8 cellular contexts compared by ENCODE assay signal in the genomic region with DNA sequence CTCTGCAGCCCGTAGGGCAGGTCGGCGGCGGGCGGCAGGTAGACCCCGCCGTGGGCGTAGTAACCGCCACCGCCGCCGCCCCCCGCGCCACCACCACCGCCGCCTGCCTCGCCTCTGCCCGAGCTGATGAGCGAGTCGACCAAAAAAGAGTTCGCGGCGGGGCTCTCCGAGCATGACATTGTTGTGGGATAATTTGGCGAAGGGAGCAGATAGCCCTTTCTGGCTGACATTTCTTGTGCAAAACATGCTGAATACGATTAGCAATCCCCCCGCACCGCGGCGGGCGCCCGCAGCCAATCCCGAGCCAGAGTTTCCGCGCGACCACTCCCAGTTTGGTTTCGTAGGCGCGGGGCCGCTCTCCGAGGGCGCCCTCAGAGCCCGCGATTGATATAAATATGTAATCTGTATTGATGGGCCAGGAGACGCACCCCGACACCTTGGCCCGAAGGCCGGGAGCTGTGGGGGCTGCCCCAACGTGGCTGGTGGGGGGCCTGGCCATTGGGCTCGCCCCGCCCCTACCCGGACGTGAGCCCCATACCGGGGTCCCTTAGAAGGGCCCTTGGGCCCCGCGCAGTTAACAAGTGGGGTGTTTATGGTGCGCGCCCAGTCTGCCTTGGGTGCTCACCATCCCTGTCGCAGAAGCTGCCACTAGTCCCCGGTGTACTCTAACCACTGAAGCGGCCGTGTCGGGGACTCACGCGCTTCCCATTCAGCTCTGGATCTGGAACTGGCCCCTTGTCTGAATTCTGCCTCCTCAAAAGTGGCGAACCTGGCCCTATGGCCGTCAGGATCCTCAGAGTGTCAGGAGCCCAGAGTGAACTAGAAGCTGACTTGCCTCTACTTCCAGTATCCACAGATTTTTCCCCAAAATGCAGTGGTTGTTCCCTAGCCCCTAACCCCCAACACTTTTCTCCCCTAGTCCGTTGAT. TPM values are rescaled to one million over a fixed set of nuclear protein-coding genes. Genes with fewer than 3 reads are reported as not detected.
DNase-seq lines count a peak whose midpoint lies in the region; ATAC-seq, FAIRE-seq and TF ChIP-seq lines count a peak whose summit lies in the region.

A gene (minus strand): TSS at position 244 of the 928 bp plus-strand sequence. CDS start 14 bp downstream, at position 230.

- POLR2A ChIA-PET in endothelial cell of umbilical vein (lab: Charles Lee) = no interaction called here

- peak within 1 kb of the TSS; percentile 10 for H2AFZ ChIP-seq in endothelial cell of umbilical vein (ENCODE audit: low read depth, low read length)

- no peaks in the 10 kb centered on the region for H3K27me3 ChIP-seq in endothelial cell of umbilical vein (ENCODE audit: control insufficient read depth in 2 of 2, insufficient read depth in 2 of 2, low read length in 2 of 2)
- peaks cover 19 to 91% (median 35%) of the 10 kb centered on the region in 4 donors for H3K27me3 ChIP-seq in pancreas

- DNase-seq in NCI-H1417 (lab: John Stamatoyannopoulos, UW) = peak; percentile 83 to 91 (median 84)
- DNase-seq in NCI-H1417 treated with DMSO at 0.1 percent for 48 hours (lab: John Stamatoyannopoulos, UW) = no peak
- peak; percentile 47 for DNase-seq in NCI-H748 treated with DMSO at 0.1 percent for 48 hours (lab: John Stamatoyannopoulos, UW)
- DNase-seq in endothelial cell of umbilical vein (ENCODE audit: low read depth, low spot score) = peak; percentile 79
- peak in 3 of 6 donors; percentile 17 to 59 (median 50) for DNase-seq in pancreas
- no peak for DNase-seq in DMS53 (lab: John Stamatoyannopoulos, UW)
- no peak for DNase-seq in GM13977 (ENCODE audit: low spot score)

- no TSS peak for BruUV-seq in endothelial cell of umbilical vein (replicated peaks; lab: Mats Ljungman, UMichigan)

- FAIRE-seq in endothelial cell of umbilical vein (lab: Jason Lieb, UNC) = peak; percentile 57
- no peak for FAIRE-seq in pancreas (lab: Jason Lieb, UNC)

- H3K9me3 ChIP-seq in endothelial cell of umbilical vein (replicated peaks; ENCODE audit: control insufficient read depth, insufficient read depth, low read length) (no peaks in the 10 kb centered on the region), pancreas (no peaks in the 10 kb centered on the region)

- CTCF ChIA-PET in endothelial cell of umbilical vein (lab: Charles Lee) = interaction anchor here (1.0 to 8.0 kb wide), 5 partner anchors 8 to 22 kb away, joined by 3 to 81 read pairs (median 8); a partner anchor contains a TSS

- H3K4me2 ChIP-seq in endothelial cell of umbilical vein (ENCODE audit: insufficient read depth, low read length) = peak within 1 kb of the TSS; percentile 98

- peaks cover 61% of the 10 kb centered on the region for H3K4me1 ChIP-seq in endothelial cell of umbilical vein (ENCODE audit: control insufficient read depth, extremely low read depth, insufficient read depth, low read length)
- peaks cover 0 to 7% (median 0%) of the 10 kb centered on the region in 3 donors for H3K4me1 ChIP-seq in pancreas

- H3K27ac ChIP-seq in endothelial cell of umbilical vein (ENCODE audit: insufficient read depth, low read depth, low read length) = peak within 1 kb of the TSS; percentile 96
- H3K27ac ChIP-seq in pancreas = no peak within 1 kb of the TSS

- H3K36me3 ChIP-seq in endothelial cell of umbilical vein (ENCODE audit: control insufficient read depth in 2 of 2, extremely low read depth in 1 of 2, insufficient read depth in 2 of 2, low read length in 2 of 2) (no peaks in the 10 kb centered on the region), pancreas (no peaks in the 10 kb centered on the region)

- ATAC-seq in pancreas (no peak), GM18505 (IDR thresholded peaks at IDR 0.05; ENCODE audit: unreplicated experiment) (no peak)

- 7 to 11% methylated on average over 65 to 68 of the region's 68 CpGs for WGBS in pancreas, 2 donors

- H4K20me1 ChIP-seq in endothelial cell of umbilical vein (replicated peaks; ENCODE audit: control insufficient read depth, extremely low read depth, insufficient read depth, low read length) = no peaks in the 10 kb centered on the region

- H3K9me1 ChIP-seq in endothelial cell of umbilical vein (replicated peaks; ENCODE audit: control insufficient read depth, extremely low read depth, insufficient read depth, low read length) = no peaks in the 10 kb centered on the region

- H3K4me3 ChIP-seq in endothelial cell of umbilical vein (replicated peaks in 1 of 3; ENCODE audit: insufficient read depth in 1 of 3, low read depth in 1 of 3, low read length in 3 of 3) = peak within 1 kb of the TSS; percentile 35 to 88 (median 59)
- peak within 1 kb of the TSS in 3 of 4 donors; percentile 24 to 48 (median 28) for H3K4me3 ChIP-seq in pancreas

- TF ChIP-seq POLR2A in endothelial cell of umbilical vein (IDR thresholded peaks at IDR 0.05; ENCODE audit: low read depth, low read length) (peak; percentile 65), GM18505 (IDR thresholded peaks at IDR 0.05; ENCODE audit: borderline replicate concordance, extremely low read depth, insufficient read depth, insufficient read length) (no peak)

- in situ Hi-C loops in GM13977 (cut with MboI; ENCODE audit: low pct_unique_long_range_greater_than_20kb, low sequenced_read_pairs, unreplicated experiment) = loop anchor here (25.0 kb wide), 1 partner anchor 812 kb away; no protein-coding TSS in a partner anchor

- intact Hi-C loops in endothelial cell of umbilical vein (cut with micrococcal nuclease) = loop anchor here (1.0 kb wide), 1 partner anchor 9 kb away; a partner anchor contains a TSS
- intact Hi-C loops in pancreas (cut with DNase I) = no loop called here

- dilution Hi-C loops in endothelial cell of umbilical vein (cut with MboI; ENCODE audit: extremely low pct_ligation_motif_present, low sequenced_read_pairs) = loop anchor here (25.0 kb wide), 1 partner anchor 987 kb away; no protein-coding TSS in a partner anchor

- TF ChIP-seq CTCF in endothelial cell of umbilical vein (IDR thresholded peaks at IDR 0.05; ENCODE audit: extremely low read depth in 1 of 2, insufficient read depth in 1 of 2, low read depth in 1 of 2, low read length in 2 of 2) (no peak), pancreas (IDR thresholded peaks at IDR 0.05) (no peak), GM13977 (IDR thresholded peaks at IDR 0.05; ENCODE audit: extremely low read depth, insufficient read depth, missing control alignments) (no peak)

- peak within 1 kb of the TSS; percentile 95 for H3K9ac ChIP-seq in endothelial cell of umbilical vein (replicated peaks; ENCODE audit: extremely low read depth, insufficient read depth, low read length)

- peaks cover 100% of the 10 kb centered on the region for H3K79me2 ChIP-seq in endothelial cell of umbilical vein (ENCODE audit: control insufficient read depth, insufficient read depth, low read length)

TF ChIP-seq in endothelial cell of umbilical vein, 7 proteins besides CTCF, POLR2A, EP300 and RAD21:
- TF ChIP-seq POLR2AphosphoS5 (IDR thresholded peaks at IDR 0.05; ENCODE audit: insufficient read depth, low read depth, low read length) (peak; percentile 38), GATA2 (IDR thresholded peaks at IDR 0.05; ENCODE audit: insufficient read depth, insufficient read length, low read depth, low read length) (no peak), EZH2 (IDR thresholded peaks at IDR 0.05; ENCODE audit: borderline replicate concordance, low read depth, low read length, severe bottlenecking) (no peak)
- TF ChIP-seq, protein P1, sequence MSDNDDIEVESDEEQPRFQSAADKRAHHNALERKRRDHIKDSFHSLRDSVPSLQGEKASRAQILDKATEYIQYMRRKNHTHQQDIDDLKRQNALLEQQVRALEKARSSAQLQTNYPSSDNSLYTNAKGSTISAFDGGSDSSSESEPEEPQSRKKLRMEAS (IDR thresholded peaks at IDR 0.05; ENCODE audit: insufficient read depth, insufficient read length) = no peak

RNA-seq across cellular contexts. Expression of the gene that starts here (rescaled TPM):
- 24.4 and 27.6 TPM in 2 replicates for total RNA-seq in endothelial cell of umbilical vein
- 23.7 and 30.3 TPM in 2 replicates for polyA plus RNA-seq in endothelial cell of umbilical vein
- polyA plus RNA-seq in endothelial cell of umbilical vein (2011; cell fraction: cytosol; rRNA removed) = 15.8 and 19.0 TPM in 2 replicates
- polyA plus RNA-seq in endothelial cell of umbilical vein (2011; cell fraction: nucleus; rRNA removed) = 16.7 TPM in 2 replicates
- 15.1 and 20.3 TPM in 2 replicates for polyA plus RNA-seq in endothelial cell of umbilical vein (2012)
- 24.4 and 30.3 TPM in 2 replicates for polyA minus RNA-seq in endothelial cell of umbilical vein
- 3.2 TPM for polyA minus RNA-seq in endothelial cell of umbilical vein (2011; cell fraction: cytosol; rRNA and poly(A)+ RNA removed)
- polyA minus RNA-seq in endothelial cell of umbilical vein (2011; cell fraction: nucleus; rRNA and poly(A)+ RNA removed) = 8.0 and 9.1 TPM in 2 replicates
- total RNA-seq in pancreas = under 1 TPM in 4 of 6 donors, not detected in 2; 0.09 to 0.18 (median 0.14) TPM
- polyA plus RNA-seq in pancreas = not detected

Comparison
In these comparisons a context has a peak if more than half of its experiments do, and no peak if none do; other contexts are left out.
1. RNA of the gene that starts here (total RNA-seq): 24.4 to 27.6 TPM in endothelial cell of umbilical vein; 0.09 to 0.18 TPM in pancreas; every median in the first group is over 10 times any median in the second.
2. RNA of the gene that starts here (polyA plus RNA-seq): 15.1 to 30.3 TPM in endothelial cell of umbilical vein; not detected in pancreas; every median in the first group is over 10 times any median in the second.
3. DNase-seq: peak in NCI-H1417 (3 of 3), NCI-H748 treated with DMSO at 0.1 percent for 48 hours (single experiment) and endothelial cell of umbilical vein (single experiment); none in NCI-H1417 treated with DMSO at 0.1 percent for 48 hours (single experiment), DMS53 (single experiment) and GM13977 (single experiment).